In genomic region chr12:122966743-122967058, GRCh38 we compare ENCODE assay signal across 8 cellular contexts. TPM values are rescaled to one million over a fixed set of nuclear protein-coding genes. Genes with fewer than 3 reads are reported as not detected.
A peak's percentile ranks its signal among the peaks of the same experiment; 100 is the strongest.
DNase-seq lines count a peak whose midpoint lies in the region; ATAC-seq and TF ChIP-seq lines count a peak whose summit lies in the region.

No MANE protein-coding gene starts in this region.

- no peaks in the 10 kb centered on the region for H4K20me1 ChIP-seq in PC-9 (ENCODE audit: insufficient read depth)

- CTCF ChIA-PET in Caco-2 (lab: Charles Lee) = interaction anchor here (0.9 kb wide), 2 partner anchors 8 to 12 kb away, joined by 3 to 4 read pairs; partner anchors contain the start of gene OGFOD2
- CTCF ChIA-PET in PC-9 (lab: Charles Lee) = interaction anchor here (0.5 to 0.9 kb wide), 3 partner anchors 167 to 455 kb away, joined by 3 to 6 read pairs (median 4); no protein-coding TSS in a partner anchor

- no peak for DNase-seq in Caco-2
- DNase-seq in PC-9 = no peak
- DNase-seq in esophagus muscularis mucosa (ENCODE audit: extremely low spot score) = no peak
- no peak for DNase-seq in psoas muscle
- DNase-seq in GOT3 (lab: John Stamatoyannopoulos, UW) = no peak
- no peak for DNase-seq in middle frontal gyrus (ENCODE audit: extremely low spot score, low spot score)

- intact Hi-C loops in Caco-2 (cut with micrococcal nuclease; ENCODE audit: unreplicated experiment) (loop anchor here (1.0 kb wide), 1 partner anchor 8 kb away; no protein-coding TSS in a partner anchor), PC-9 (cut with micrococcal nuclease; ENCODE audit: unreplicated experiment) (loop anchor here (5.0 kb wide), 1 partner anchor 189 kb away; no protein-coding TSS in a partner anchor), esophagus muscularis mucosa (cut with DNase I) (no loop called here), psoas muscle (cut with DNase I) (no loop called here)

- H3K27me3 ChIP-seq in Caco-2 (replicated peaks; ENCODE audit: control insufficient read depth, insufficient read depth, low read length) (no peaks in the 10 kb centered on the region), PC-9 (ENCODE audit: insufficient read depth, low read depth) (no peaks in the 10 kb centered on the region), esophagus muscularis mucosa (no peaks in the 10 kb centered on the region), psoas muscle (ENCODE audit: insufficient read depth in 3 of 3, low read length in 2 of 3) (no peaks in the 10 kb centered on the region)

- H3K27me3 Mint-ChIP-seq in Caco-2 (ENCODE audit: insufficient read depth, unreplicated experiment) = no peaks in the 10 kb centered on the region

- peak overlapping the region; percentile 84; the same call in 1 of the 2 replicates for H2AFZ ChIP-seq in PC-9

- H3K27ac ChIP-seq in PC-9 = no peak overlapping the region
- peak overlapping the region; percentile 60 to 76 (median 68) for H3K27ac ChIP-seq in esophagus muscularis mucosa (replicated peaks in 1 of 4)
- peak overlapping the region; percentile 41 for H3K27ac ChIP-seq in psoas muscle

- peaks cover 8% of the 10 kb centered on the region; the same call in 1 of the 2 replicates for H3K4me1 ChIP-seq in Caco-2
- H3K4me1 ChIP-seq in PC-9 (replicated peaks; ENCODE audit: insufficient read depth) = peaks cover 5% of the 10 kb centered on the region
- peaks cover 25 to 44% (median 37%) of the 10 kb centered on the region in 4 donors for H3K4me1 ChIP-seq in esophagus muscularis mucosa
- H3K4me1 ChIP-seq in psoas muscle = peaks cover 23% of the 10 kb centered on the region

- H3K27ac Mint-ChIP-seq in Caco-2 (ENCODE audit: unreplicated experiment) = peak overlapping the region; percentile 33

- no peaks in the 10 kb centered on the region for H3K79me2 ChIP-seq in PC-9 (ENCODE audit: low read depth)

- 37% methylated on average over 5 of the region's 5 CpGs for WGBS in esophagus muscularis mucosa
- 40 to 42% (median 42%) methylated on average over 5 of the region's 5 CpGs for WGBS in psoas muscle, 3 donors

- no peak for TF ChIP-seq EP300 in esophagus muscularis mucosa (IDR thresholded peaks at IDR 0.05)

- no peaks in the 10 kb centered on the region for H3K9me3 ChIP-seq in Caco-2
- H3K9me3 ChIP-seq in PC-9 (ENCODE audit: insufficient read depth, low read depth) = no peaks in the 10 kb centered on the region
- no peaks in the 10 kb centered on the region for H3K9me3 ChIP-seq in esophagus muscularis mucosa
- H3K9me3 ChIP-seq in psoas muscle = no peaks in the 10 kb centered on the region

- no peak for TF ChIP-seq CTCF in Caco-2 (IDR thresholded peaks at IDR 0.05; ENCODE audit: insufficient read depth in 1 of 2, low read depth in 1 of 2, low read length in 1 of 2, severe bottlenecking in 1 of 2, unreplicated experiment in 1 of 2)
- no peak for TF ChIP-seq CTCF in PC-9 (conservative IDR thresholded peaks at IDR 0.05)
- no peak for TF ChIP-seq CTCF in esophagus muscularis mucosa (IDR thresholded peaks at IDR 0.05)
- TF ChIP-seq CTCF in psoas muscle (IDR thresholded peaks at IDR 0.05) = no peak

- H3K9me2 ChIP-seq in PC-9 (ENCODE audit: insufficient read depth) = no peaks in the 10 kb centered on the region

- peak overlapping the region; percentile 68 for H3K4me2 ChIP-seq in PC-9

- peak overlapping the region; percentile 68 for H3K4me3 Mint-ChIP-seq in Caco-2 (ENCODE audit: unreplicated experiment)

- POLR2A ChIA-PET in Caco-2 (lab: Charles Lee) = interaction anchor here (0.6 to 1.2 kb wide), 7 partner anchors 9 to 266 kb away, joined by 3 to 9 read pairs (median 3); partner anchors contain the start of genes MPHOSPH9, MTRFR and OGFOD2
- POLR2A ChIA-PET in PC-9 (lab: Charles Lee; ENCODE audit: unreplicated experiment) = interaction anchor here (0.6 to 0.7 kb wide), 2 partner anchors 22 to 266 kb away, joined by 3 to 5 read pairs; partner anchors contain the start of gene MPHOSPH9

- ATAC-seq in psoas muscle (no peak), HG03135 (IDR thresholded peaks at IDR 0.05; ENCODE audit: unreplicated experiment) (no peak), GM19397 (IDR thresholded peaks at IDR 0.05; ENCODE audit: unreplicated experiment) (no peak)

- peaks cover 5% of the 10 kb centered on the region for H3K4me1 Mint-ChIP-seq in Caco-2 (ENCODE audit: low read depth, unreplicated experiment)

- TF ChIP-seq POLR2A in esophagus muscularis mucosa (IDR thresholded peaks at IDR 0.05; ENCODE audit: low read depth) = no peak

- H3K4me3 ChIP-seq in Caco-2 (ENCODE audit: low read depth, low read length) (no peak overlapping the region), PC-9 (peak overlapping the region; percentile 24; the same call in 1 of the 2 replicates), esophagus muscularis mucosa (peak overlapping the region; percentile 60 to 72 (median 62)), psoas muscle (peak overlapping the region; percentile 71)

- H3K36me3 ChIP-seq in Caco-2 (ENCODE audit: control insufficient read depth, insufficient read depth, low read length) = no peaks in the 10 kb centered on the region
- no peaks in the 10 kb centered on the region for H3K36me3 ChIP-seq in PC-9 (ENCODE audit: low read depth)
- H3K36me3 ChIP-seq in esophagus muscularis mucosa = no peaks in the 10 kb centered on the region
- H3K36me3 ChIP-seq in psoas muscle (ENCODE audit: insufficient read depth in 1 of 2, low read depth in 1 of 2) = no peaks in the 10 kb centered on the region

- peaks cover 9% of the 10 kb centered on the region for H3F3A ChIP-seq in PC-9 (ENCODE audit: insufficient read depth, low read depth)

- no peaks in the 10 kb centered on the region for H3K9me3 Mint-ChIP-seq in Caco-2 (ENCODE audit: unreplicated experiment)

- peaks cover 5% of the 10 kb centered on the region for H3K36me3 Mint-ChIP-seq in Caco-2 (ENCODE audit: insufficient read depth, unreplicated experiment)

- BruUV-seq in Caco-2 (replicated peaks; lab: Mats Ljungman, UMichigan) (no TSS peak), PC-9 (replicated peaks; lab: Mats Ljungman, UMichigan) (no TSS peak)

RNA-seq across cellular contexts. Expression of gene ABCB9, which starts 0.4 kb away (rescaled TPM):
- total RNA-seq in Caco-2 (2022) = 6.7 and 8.1 TPM in 2 replicates
- 11.4 and 13.0 TPM in 2 replicates for total RNA-seq in PC-9 (2021)
- total RNA-seq in esophagus muscularis mucosa = 1 to 10 TPM; 1.7 to 6.2 (median 4.2) TPM
- under 1 TPM; 0.47 to 0.97 (median 0.78) TPM for total RNA-seq in psoas muscle
- polyA plus RNA-seq in psoas muscle = 1 to 10 TPM in 1 of 3 donors, under 1 TPM in 2; 0.56 to 1.1 (median 0.62) TPM

RNA-seq across cellular contexts. Expression of gene OGFOD2, which starts 8.3 kb away (rescaled TPM):
- total RNA-seq in Caco-2 (2022) (21.6 and 22.7 TPM in 2 replicates), PC-9 (2021) (33.5 and 36.1 TPM in 2 replicates), esophagus muscularis mucosa (10 to 100 TPM in 2 of 4 donors, 1 to 10 TPM in 2; 5.6 to 15.3 (median 8.6) TPM), psoas muscle (10 to 100 TPM in 1 of 4 donors, 1 to 10 TPM in 3; 6.4 to 12.0 (median 8.5) TPM)
- 10 to 100 TPM in 2 of 3 donors, 1 to 10 TPM in 1; 7.0 to 25.3 (median 19.5) TPM for polyA plus RNA-seq in psoas muscle

RNA-seq across cellular contexts. Expression of gene ARL6IP4, which starts 13.8 kb away (rescaled TPM):
- 99.6 and 103 TPM in 2 replicates for total RNA-seq in Caco-2 (2022)
- total RNA-seq in PC-9 (2021) = 162 and 191 TPM in 2 replicates
- total RNA-seq in esophagus muscularis mucosa = 100 to 1,000 TPM; 262 to 318 (median 288) TPM
- 100 to 1,000 TPM; 113 to 130 (median 117) TPM for total RNA-seq in psoas muscle
- polyA plus RNA-seq in psoas muscle = 100 to 1,000 TPM; 161 to 193 (median 187) TPM

Comparison
In these comparisons a context has a peak if more than half of its experiments do, and no peak if none do; other contexts are left out.
1. intact Hi-C loops: an anchor here in Caco-2 (1.0 kb wide) and PC-9 (5.0 kb wide); none called in esophagus muscularis mucosa and psoas muscle.